1 cellular context compared by ENCODE assay signal in the genomic region with DNA sequence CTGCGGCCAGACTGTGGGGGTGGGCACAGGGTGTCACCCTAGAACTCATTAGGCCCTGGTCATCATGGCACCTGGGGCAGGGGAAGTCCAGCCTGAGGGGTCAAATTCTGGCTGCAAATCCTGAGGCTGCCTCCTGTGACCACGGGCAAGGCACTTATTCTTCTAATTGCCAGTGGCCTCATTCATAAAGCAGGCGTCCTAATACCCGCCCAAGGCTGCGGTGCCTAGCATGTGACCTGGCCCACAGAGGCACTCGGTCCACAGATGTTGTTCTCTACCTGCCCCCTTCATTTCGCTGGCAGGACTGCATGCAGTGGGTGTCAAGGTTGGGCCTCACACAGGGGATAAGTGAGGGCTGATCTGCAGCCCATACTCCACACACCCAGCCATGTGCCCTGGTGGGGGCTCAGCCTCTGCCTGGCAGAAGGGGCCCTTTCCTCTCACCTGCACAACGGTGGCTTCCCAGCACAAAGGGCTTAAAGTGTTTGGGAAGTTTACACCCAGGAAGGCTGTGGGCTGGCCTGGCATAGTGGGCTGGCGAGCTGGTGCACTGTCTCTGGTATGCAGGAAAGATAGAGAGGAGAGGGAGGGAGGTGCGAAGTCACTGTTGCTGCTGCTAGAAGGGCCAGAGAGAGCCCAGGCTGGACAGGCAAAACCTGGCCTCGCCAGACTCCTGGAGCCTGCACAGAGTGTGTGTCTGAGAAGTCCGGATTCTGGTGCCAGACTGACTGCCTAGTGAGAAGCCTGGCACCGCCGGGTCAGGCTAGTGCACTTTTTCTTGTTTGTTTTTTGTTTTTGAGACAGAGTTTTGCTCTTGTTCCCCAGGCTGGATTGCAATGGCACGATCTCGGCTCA.
A peak's percentile ranks its signal among the peaks of the same experiment; 100 is the strongest.
TF ChIP-seq lines count a peak whose summit lies in the region.

No MANE protein-coding gene starts in this region.

TF ChIP-seq in HepG2, 621 proteins besides CTCF, POLR2A, EP300 and RAD21 (continues in another document):
- TF ChIP-seq, protein P1, sequence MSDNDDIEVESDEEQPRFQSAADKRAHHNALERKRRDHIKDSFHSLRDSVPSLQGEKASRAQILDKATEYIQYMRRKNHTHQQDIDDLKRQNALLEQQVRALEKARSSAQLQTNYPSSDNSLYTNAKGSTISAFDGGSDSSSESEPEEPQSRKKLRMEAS (IDR thresholded peaks at IDR 0.05): peak; percentile 47
- TF ChIP-seq NFKB2 (CRISPR knock-in tag; IDR thresholded peaks at IDR 0.05; ENCODE audit: borderline replicate concordance) (peak; percentile 67; the same call in 1 of the 2 replicates), MTA1 (CRISPR knock-in tag; IDR thresholded peaks at IDR 0.05; ENCODE audit: borderline replicate concordance) (peak; percentile 25; the same call in 1 of the 2 replicates), SP5 (CRISPR knock-in tag; IDR thresholded peaks at IDR 0.05; ENCODE audit: borderline replicate concordance, low read depth) (no peak), POLR2G (IDR thresholded peaks at IDR 0.05; ENCODE audit: low read depth, low read length) (peak; percentile 32; the same call in 1 of the 2 replicates), NFE2L1 (CRISPR knock-in tag; IDR thresholded peaks at IDR 0.05; ENCODE audit: borderline replicate concordance) (0 out of 2 replicates have a peak, but pooled peaks have one; percentile 60), CAMTA2 (CRISPR knock-in tag; IDR thresholded peaks at IDR 0.05; ENCODE audit: borderline replicate concordance) (0 out of 2 replicates have a peak, but pooled peaks have one; percentile 45), TSC22D2 (CRISPR knock-in tag; IDR thresholded peaks at IDR 0.05; ENCODE audit: borderline replicate concordance) (no peak), PAWR (CRISPR knock-in tag; IDR thresholded peaks at IDR 0.05; ENCODE audit: borderline replicate concordance) (no peak), ZNF678 (CRISPR knock-in tag; IDR thresholded peaks at IDR 0.05) (0 out of 2 replicates have a peak, but pooled peaks have one; percentile 45), RBFOX2 (IDR thresholded peaks at IDR 0.05; ENCODE audit: low read depth, low read length) (peak; percentile 47), HOXA7 (CRISPR knock-in tag; IDR thresholded peaks at IDR 0.05) (peak; percentile 61; the same call in 1 of the 2 replicates), ZC3H13 (CRISPR knock-in tag; IDR thresholded peaks at IDR 0.05) (0 out of 2 replicates have a peak, but pooled peaks have one; percentile 61), AKAP8 (CRISPR knock-in tag; IDR thresholded peaks at IDR 0.05) (0 out of 2 replicates have a peak, but pooled peaks have one; percentile 40), HDAC1 (CRISPR knock-in tag; IDR thresholded peaks at IDR 0.05) (peak; percentile 25; the same call in 1 of the 2 replicates), ZNF709 (CRISPR knock-in tag; IDR thresholded peaks at IDR 0.05) (peak; percentile 30; the same call in 1 of the 2 replicates), ZNF430 (CRISPR knock-in tag; IDR thresholded peaks at IDR 0.05) (0 out of 2 replicates have a peak, but pooled peaks have one; percentile 44), HOXA9 (CRISPR knock-in tag; IDR thresholded peaks at IDR 0.05; ENCODE audit: borderline replicate concordance) (peak; percentile 52; the same call in 1 of the 2 replicates), PHF8 (CRISPR knock-in tag; IDR thresholded peaks at IDR 0.05) (0 out of 2 replicates have a peak, but pooled peaks have one; percentile 7), NFIC (IDR thresholded peaks at IDR 0.05; ENCODE audit: low read length) (no peak), ZNF670 (CRISPR knock-in tag; IDR thresholded peaks at IDR 0.05; ENCODE audit: borderline replicate concordance) (0 out of 2 replicates have a peak, but pooled peaks have one; percentile 19), MED8 (CRISPR knock-in tag; IDR thresholded peaks at IDR 0.05; ENCODE audit: insufficient replicate concordance) (no peak), ZNF12 (CRISPR knock-in tag; IDR thresholded peaks at IDR 0.05) (peak; percentile 86), ZFY (CRISPR knock-in tag; IDR thresholded peaks at IDR 0.05) (0 out of 2 replicates have a peak, but pooled peaks have one; percentile 22), ZNF572 (CRISPR knock-in tag; IDR thresholded peaks at IDR 0.05) (0 out of 2 replicates have a peak, but pooled peaks have one; percentile 36), HNRNPL (IDR thresholded peaks at IDR 0.05; ENCODE audit: low read depth, low read length) (0 out of 2 replicates have a peak, but pooled peaks have one; percentile 72), HIVEP1 (CRISPR knock-in tag; IDR thresholded peaks at IDR 0.05) (peak; percentile 39; the same call in 1 of the 2 replicates), SMAD3 (CRISPR knock-in tag; IDR thresholded peaks at IDR 0.05) (no peak), RELA (CRISPR knock-in tag; IDR thresholded peaks at IDR 0.05) (no peak), MED1 (CRISPR knock-in tag; IDR thresholded peaks at IDR 0.05) (peak; percentile 25; the same call in 1 of the 2 replicates), SALL1 (CRISPR knock-in tag; IDR thresholded peaks at IDR 0.05) (0 out of 2 replicates have a peak, but pooled peaks have one; percentile 1), GATA4 (IDR thresholded peaks at IDR 0.05; ENCODE audit: borderline replicate concordance, low read depth) (no peak), NR1H2 (CRISPR knock-in tag; IDR thresholded peaks at IDR 0.05; ENCODE audit: borderline replicate concordance, low read depth) (0 out of 2 replicates have a peak, but pooled peaks have one; percentile 35), JUNB (CRISPR knock-in tag; IDR thresholded peaks at IDR 0.05; ENCODE audit: borderline replicate concordance) (0 out of 2 replicates have a peak, but pooled peaks have one; percentile 15)
- TF ChIP-seq, protein P2, sequence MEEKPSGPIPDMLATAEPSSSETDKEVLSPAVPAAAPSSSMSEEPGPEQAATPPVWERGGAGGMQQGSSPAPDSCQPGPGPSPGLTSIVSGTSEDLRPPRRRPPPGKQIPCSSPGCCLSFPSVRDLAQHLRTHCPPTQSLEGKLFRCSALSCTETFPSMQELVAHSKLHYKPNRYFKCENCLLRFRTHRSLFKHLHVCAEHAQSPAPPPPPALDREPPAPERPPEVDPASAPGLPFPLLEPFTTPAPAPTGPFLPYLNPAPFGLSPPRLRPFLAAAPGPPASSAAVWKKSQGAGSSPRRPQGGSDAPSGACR (CRISPR knock-in tag; IDR thresholded peaks at IDR 0.05): 0 out of 2 replicates have a peak, but pooled peaks have one; percentile 37
- TF ChIP-seq, protein P3, sequence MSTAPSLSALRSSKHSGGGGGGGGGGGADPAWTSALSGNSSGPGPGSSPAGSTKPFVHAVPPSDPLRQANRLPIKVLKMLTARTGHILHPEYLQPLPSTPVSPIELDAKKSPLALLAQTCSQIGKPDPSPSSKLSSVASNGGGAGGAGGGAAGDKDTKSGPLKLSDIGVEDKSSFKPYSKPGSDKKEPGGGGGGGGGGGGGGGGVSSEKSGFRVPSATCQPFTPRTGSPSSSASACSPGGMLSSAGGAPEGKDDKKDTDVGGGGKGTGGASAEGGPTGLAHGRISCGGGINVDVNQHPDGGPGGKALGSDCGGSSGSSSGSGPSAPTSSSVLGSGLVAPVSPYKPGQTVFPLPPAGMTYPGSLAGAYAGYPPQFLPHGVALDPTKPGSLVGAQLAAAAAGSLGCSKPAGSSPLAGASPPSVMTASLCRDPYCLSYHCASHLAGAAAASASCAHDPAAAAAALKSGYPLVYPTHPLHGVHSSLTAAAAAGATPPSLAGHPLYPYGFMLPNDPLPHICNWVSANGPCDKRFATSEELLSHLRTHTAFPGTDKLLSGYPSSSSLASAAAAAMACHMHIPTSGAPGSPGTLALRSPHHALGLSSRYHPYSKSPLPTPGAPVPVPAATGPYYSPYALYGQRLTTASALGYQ (CRISPR knock-in tag; IDR thresholded peaks at IDR 0.05): no peak
- TF ChIP-seq, protein P4, sequence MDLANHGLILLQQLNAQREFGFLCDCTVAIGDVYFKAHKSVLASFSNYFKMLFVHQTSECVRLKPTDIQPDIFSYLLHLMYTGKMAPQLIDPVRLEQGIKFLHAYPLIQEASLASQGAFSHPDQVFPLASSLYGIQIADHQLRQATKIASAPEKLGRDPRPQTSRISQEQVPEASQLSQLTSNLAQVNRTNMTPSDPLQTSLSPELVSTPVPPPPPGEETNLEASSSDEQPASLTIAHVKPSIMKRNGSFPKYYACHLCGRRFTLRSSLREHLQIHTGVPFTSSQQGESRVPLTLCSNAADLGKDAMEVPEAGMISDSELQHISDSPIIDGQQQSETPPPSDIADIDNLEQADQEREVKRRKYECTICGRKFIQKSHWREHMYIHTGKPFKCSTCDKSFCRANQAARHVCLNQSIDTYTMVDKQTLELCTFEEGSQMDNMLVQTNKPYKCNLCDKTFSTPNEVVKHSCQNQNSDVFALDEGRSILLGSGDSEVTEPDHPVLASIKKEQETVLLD (CRISPR knock-in tag; IDR thresholded peaks at IDR 0.05; ENCODE audit: low read depth): peak; percentile 51; the same call in 1 of the 2 replicates
- TF ChIP-seq, protein P5, sequence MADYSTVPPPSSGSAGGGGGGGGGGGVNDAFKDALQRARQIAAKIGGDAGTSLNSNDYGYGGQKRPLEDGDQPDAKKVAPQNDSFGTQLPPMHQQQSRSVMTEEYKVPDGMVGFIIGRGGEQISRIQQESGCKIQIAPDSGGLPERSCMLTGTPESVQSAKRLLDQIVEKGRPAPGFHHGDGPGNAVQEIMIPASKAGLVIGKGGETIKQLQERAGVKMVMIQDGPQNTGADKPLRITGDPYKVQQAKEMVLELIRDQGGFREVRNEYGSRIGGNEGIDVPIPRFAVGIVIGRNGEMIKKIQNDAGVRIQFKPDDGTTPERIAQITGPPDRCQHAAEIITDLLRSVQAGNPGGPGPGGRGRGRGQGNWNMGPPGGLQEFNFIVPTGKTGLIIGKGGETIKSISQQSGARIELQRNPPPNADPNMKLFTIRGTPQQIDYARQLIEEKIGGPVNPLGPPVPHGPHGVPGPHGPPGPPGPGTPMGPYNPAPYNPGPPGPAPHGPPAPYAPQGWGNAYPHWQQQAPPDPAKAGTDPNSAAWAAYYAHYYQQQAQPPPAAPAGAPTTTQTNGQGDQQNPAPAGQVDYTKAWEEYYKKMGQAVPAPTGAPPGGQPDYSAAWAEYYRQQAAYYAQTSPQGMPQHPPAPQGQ (CRISPR knock-in tag; IDR thresholded peaks at IDR 0.05; ENCODE audit: borderline replicate concordance): no peak
- TF ChIP-seq, protein P6, sequence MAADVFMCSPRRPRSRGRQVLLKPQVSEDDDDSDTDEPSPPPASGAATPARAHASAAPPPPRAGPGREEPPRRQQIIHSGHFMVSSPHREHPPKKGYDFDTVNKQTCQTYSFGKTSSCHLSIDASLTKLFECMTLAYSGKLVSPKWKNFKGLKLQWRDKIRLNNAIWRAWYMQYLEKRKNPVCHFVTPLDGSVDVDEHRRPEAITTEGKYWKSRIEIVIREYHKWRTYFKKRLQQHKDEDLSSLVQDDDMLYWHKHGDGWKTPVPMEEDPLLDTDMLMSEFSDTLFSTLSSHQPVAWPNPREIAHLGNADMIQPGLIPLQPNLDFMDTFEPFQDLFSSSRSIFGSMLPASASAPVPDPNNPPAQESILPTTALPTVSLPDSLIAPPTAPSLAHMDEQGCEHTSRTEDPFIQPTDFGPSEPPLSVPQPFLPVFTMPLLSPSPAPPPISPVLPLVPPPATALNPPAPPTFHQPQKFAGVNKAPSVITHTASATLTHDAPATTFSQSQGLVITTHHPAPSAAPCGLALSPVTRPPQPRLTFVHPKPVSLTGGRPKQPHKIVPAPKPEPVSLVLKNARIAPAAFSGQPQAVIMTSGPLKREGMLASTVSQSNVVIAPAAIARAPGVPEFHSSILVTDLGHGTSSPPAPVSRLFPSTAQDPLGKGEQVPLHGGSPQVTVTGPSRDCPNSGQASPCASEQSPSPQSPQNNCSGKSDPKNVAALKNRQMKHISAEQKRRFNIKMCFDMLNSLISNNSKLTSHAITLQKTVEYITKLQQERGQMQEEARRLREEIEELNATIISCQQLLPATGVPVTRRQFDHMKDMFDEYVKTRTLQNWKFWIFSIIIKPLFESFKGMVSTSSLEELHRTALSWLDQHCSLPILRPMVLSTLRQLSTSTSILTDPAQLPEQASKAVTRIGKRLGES (CRISPR knock-in tag; IDR thresholded peaks at IDR 0.05; ENCODE audit: borderline replicate concordance): no peak
- TF ChIP-seq, protein P7, sequence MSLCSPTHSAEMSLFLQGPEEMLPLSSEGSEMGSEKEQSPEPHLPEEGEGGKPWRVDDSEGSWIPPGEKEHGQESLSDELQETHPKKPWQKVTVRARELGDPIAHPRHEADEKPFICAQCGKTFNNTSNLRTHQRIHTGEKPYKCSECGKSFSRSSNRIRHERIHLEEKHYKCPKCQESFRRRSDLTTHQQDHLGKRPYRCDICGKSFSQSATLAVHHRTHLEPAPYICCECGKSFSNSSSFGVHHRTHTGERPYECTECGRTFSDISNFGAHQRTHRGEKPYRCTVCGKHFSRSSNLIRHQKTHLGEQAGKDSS (CRISPR knock-in tag; IDR thresholded peaks at IDR 0.05; ENCODE audit: borderline replicate concordance, low read depth): 0 out of 2 replicates have a peak, but pooled peaks have one; percentile 46
- TF ChIP-seq, protein P8, sequence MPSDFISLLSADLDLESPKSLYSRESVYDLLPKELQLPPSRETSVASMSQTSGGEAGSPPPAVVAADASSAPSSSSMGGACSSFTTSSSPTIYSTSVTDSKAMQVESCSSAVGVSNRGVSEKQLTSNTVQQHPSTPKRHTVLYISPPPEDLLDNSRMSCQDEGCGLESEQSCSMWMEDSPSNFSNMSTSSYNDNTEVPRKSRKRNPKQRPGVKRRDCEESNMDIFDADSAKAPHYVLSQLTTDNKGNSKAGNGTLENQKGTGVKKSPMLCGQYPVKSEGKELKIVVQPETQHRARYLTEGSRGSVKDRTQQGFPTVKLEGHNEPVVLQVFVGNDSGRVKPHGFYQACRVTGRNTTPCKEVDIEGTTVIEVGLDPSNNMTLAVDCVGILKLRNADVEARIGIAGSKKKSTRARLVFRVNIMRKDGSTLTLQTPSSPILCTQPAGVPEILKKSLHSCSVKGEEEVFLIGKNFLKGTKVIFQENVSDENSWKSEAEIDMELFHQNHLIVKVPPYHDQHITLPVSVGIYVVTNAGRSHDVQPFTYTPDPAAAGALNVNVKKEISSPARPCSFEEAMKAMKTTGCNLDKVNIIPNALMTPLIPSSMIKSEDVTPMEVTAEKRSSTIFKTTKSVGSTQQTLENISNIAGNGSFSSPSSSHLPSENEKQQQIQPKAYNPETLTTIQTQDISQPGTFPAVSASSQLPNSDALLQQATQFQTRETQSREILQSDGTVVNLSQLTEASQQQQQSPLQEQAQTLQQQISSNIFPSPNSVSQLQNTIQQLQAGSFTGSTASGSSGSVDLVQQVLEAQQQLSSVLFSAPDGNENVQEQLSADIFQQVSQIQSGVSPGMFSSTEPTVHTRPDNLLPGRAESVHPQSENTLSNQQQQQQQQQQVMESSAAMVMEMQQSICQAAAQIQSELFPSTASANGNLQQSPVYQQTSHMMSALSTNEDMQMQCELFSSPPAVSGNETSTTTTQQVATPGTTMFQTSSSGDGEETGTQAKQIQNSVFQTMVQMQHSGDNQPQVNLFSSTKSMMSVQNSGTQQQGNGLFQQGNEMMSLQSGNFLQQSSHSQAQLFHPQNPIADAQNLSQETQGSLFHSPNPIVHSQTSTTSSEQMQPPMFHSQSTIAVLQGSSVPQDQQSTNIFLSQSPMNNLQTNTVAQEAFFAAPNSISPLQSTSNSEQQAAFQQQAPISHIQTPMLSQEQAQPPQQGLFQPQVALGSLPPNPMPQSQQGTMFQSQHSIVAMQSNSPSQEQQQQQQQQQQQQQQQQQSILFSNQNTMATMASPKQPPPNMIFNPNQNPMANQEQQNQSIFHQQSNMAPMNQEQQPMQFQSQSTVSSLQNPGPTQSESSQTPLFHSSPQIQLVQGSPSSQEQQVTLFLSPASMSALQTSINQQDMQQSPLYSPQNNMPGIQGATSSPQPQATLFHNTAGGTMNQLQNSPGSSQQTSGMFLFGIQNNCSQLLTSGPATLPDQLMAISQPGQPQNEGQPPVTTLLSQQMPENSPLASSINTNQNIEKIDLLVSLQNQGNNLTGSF (CRISPR knock-in tag; IDR thresholded peaks at IDR 0.05): 0 out of 2 replicates have a peak, but pooled peaks have one; percentile 43
